Comparison of ENCODE assay signal across 10 cellular contexts in the genomic region with DNA sequence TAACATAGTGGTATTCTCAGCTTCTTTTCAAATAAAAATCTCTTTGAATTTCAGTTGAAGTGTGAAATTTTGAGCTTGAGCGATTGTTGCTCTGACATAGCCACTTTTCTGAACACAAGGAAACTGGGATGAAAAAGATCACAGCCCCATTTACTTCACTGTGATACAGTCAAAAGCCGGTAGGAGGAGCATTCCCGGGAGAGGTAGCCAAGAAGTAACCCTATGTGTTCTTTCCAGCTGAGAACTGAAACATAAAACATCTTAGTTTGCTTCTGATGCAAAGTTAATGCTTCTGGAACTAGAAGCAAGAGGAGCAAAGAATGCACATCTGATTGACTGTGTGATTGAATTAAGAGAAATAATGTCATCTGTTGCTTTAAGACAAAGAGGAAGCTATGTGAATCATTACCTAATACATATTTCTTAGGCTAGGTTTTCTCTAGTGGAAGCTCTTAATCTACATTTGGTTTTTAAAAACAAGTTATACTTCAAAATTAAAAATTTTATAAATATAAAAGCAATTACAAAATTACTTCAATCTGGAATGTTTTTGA.
DNase-seq lines count a peak whose midpoint lies in the region; ATAC-seq and TF ChIP-seq lines count a peak whose summit lies in the region.
"Had no signal": no experiment of that assay in that cellular context is flagged by ENCODE, and none has a peak within 500 bp of the region (broad histone marks: within the 10 kb centered on the region; RNA-seq: fewer than 3 reads in every experiment).

No MANE protein-coding gene starts in this region.

- H3K27me3 ChIP-seq in heart left ventricle (no peaks in the 10 kb centered on the region), adrenal gland (no peaks in the 10 kb centered on the region), thoracic aorta (replicated peaks; ENCODE audit: insufficient read depth) (no peaks in the 10 kb centered on the region)

- H3K4me1 Mint-ChIP-seq in activated CD8-positive, alpha-beta T cell treated with anti-CD3 and anti-CD28 coated beads for 36 hours (ENCODE audit: low read depth) = no peaks in the 10 kb centered on the region

- no peaks in the 10 kb centered on the region for H3K9me3 Mint-ChIP-seq in activated CD8-positive, alpha-beta T cell treated with anti-CD3 and anti-CD28 coated beads for 36 hours

- H3K9me3 ChIP-seq in heart left ventricle = no peaks in the 10 kb centered on the region
- no peaks in the 10 kb centered on the region for H3K9me3 ChIP-seq in adrenal gland (replicated peaks in 1 of 3)
- H3K9me3 ChIP-seq in thoracic aorta = no peaks in the 10 kb centered on the region

- ATAC-seq in heart left ventricle (no peak), thoracic aorta (ENCODE audit: insufficient number of reproducible peaks, low FRiP score, low read depth) (no peak), GM18873 (IDR thresholded peaks at IDR 0.05; ENCODE audit: low FRiP score, unreplicated experiment) (no peak)
- ATAC-seq in activated CD8-positive, alpha-beta T cell treated with anti-CD3 and anti-CD28 coated beads for 36 hours = no peak

- H3K36me3 Mint-ChIP-seq in activated CD8-positive, alpha-beta T cell treated with anti-CD3 and anti-CD28 coated beads for 36 hours (ENCODE audit: low read depth) = no peaks in the 10 kb centered on the region

- CTCF ChIA-PET in activated CD8-positive, alpha-beta T cell treated with anti-CD3 and anti-CD28 coated beads for 36 hours (lab: Charles Lee) = interaction anchor here (0.7 kb wide), 1 partner anchor 433 kb away, joined by 3 read pairs; no protein-coding TSS in a partner anchor

- 16 to 34% (median 29%) methylated on average over 3 of the region's 3 CpGs for WGBS in heart left ventricle, 4 donors
- WGBS in adrenal gland, 4 donors = 31 to 35% (median 32%) methylated on average over 3 of the region's 3 CpGs

- H3K27ac Mint-ChIP-seq in activated CD8-positive, alpha-beta T cell treated with anti-CD3 and anti-CD28 coated beads for 36 hours = no peak overlapping the region

- H3K4me3 Mint-ChIP-seq in activated CD8-positive, alpha-beta T cell treated with anti-CD3 and anti-CD28 coated beads for 36 hours = no peak overlapping the region

- POLR2A ChIA-PET in activated CD8-positive, alpha-beta T cell treated with anti-CD3 and anti-CD28 coated beads for 36 hours (lab: Charles Lee) = no interaction called here

- no peak overlapping the region for H3K4me3 ChIP-seq in heart left ventricle
- H3K4me3 ChIP-seq in adrenal gland = no peak overlapping the region
- no peak overlapping the region for H3K4me3 ChIP-seq in thoracic aorta

- intact Hi-C loops in heart left ventricle (cut with DNase I) = no loop called here
- intact Hi-C loops in cardiac septum (cut with DNase I) = no loop called here
- intact Hi-C loops in adrenal gland (cut with DNase I) = no loop called here
- intact Hi-C loops in activated CD8-positive, alpha-beta T cell treated with anti-CD3 and anti-CD28 coated beads for 36 hours (cut with micrococcal nuclease) = no loop called here

- H3K27ac ChIP-seq in heart left ventricle (no peak overlapping the region), adrenal gland (no peak overlapping the region), thoracic aorta (no peak overlapping the region)

- H3K4me1 ChIP-seq in heart left ventricle (no peaks in the 10 kb centered on the region), adrenal gland (replicated peaks in 1 of 2) (no peaks in the 10 kb centered on the region), thoracic aorta (ENCODE audit: control insufficient read depth in 1 of 2, low read depth in 2 of 2) (no peaks in the 10 kb centered on the region)

- peak in 9 of 12 donors; percentile 9 to 47 (median 28) for TF ChIP-seq CTCF in heart left ventricle (IDR thresholded peaks at IDR 0.05)
- TF ChIP-seq CTCF in adrenal gland (IDR thresholded peaks at IDR 0.05) = peak in 5 of 6 experiments; percentile 2 to 48 (median 29)
- TF ChIP-seq CTCF in thoracic aorta (IDR thresholded peaks at IDR 0.05) = peak; percentile 13
- TF ChIP-seq CTCF in activated CD8-positive, alpha-beta T cell treated with anti-CD3 and anti-CD28 coated beads for 36 hours (IDR thresholded peaks at IDR 0.05) = no peak

- no peaks in the 10 kb centered on the region for H3K27me3 Mint-ChIP-seq in activated CD8-positive, alpha-beta T cell treated with anti-CD3 and anti-CD28 coated beads for 36 hours

- DNase-seq in heart left ventricle = no peak
- no peak for DNase-seq in cardiac septum (ENCODE audit: low spot score)
- DNase-seq in adrenal gland = peak in 3 of 7 donors; percentile 13 to 59 (median 19)
- peak; percentile 58 for DNase-seq in iPS-NIHi11 (ENCODE audit: low spot score)
- no peak for DNase-seq in thoracic aorta (ENCODE audit: low spot score)
- DNase-seq in cerebellar nuclear complex (lab: John Stamatoyannopoulos, UW) = no peak
- no peak for DNase-seq in activated CD8-positive, alpha-beta T cell treated with anti-CD3 and anti-CD28 coated beads for 36 hours
- DNase-seq: amniotic stem cell, hippocampal formation had no signal

- TF ChIP-seq POLR2A in heart left ventricle (IDR thresholded peaks at IDR 0.05) (no peak), adrenal gland (IDR thresholded peaks at IDR 0.05) (no peak)

- H3K36me3 ChIP-seq in heart left ventricle (no peaks in the 10 kb centered on the region), adrenal gland (replicated peaks in 1 of 2) (no peaks in the 10 kb centered on the region), thoracic aorta (no peaks in the 10 kb centered on the region)
